In genomic region chr19:48290923-48291700, GRCh38 we compare ENCODE assay signal across 8 cellular contexts. TPM values are rescaled to one million over a fixed set of nuclear protein-coding genes. Genes with fewer than 3 reads are reported as not detected.
DNase-seq lines count a peak whose midpoint lies in the region; ATAC-seq and TF ChIP-seq lines count a peak whose summit lies in the region.

No MANE protein-coding gene starts in this region.

- peak overlapping the region; percentile 69 for H3K18ac ChIP-seq in H9 (ENCODE audit: insufficient read length, low read depth, low read length)
- peak overlapping the region; percentile 11 to 67 for H3K18ac ChIP-seq in mesenchymal stem cell (ENCODE audit: low read depth in 1 of 2, low read length in 2 of 2)

- H2BK15ac ChIP-seq in H9 (ENCODE audit: low read depth, low read length) (no peak overlapping the region), mesenchymal stem cell (ENCODE audit: low read depth, poor library complexity, severe bottlenecking) (no peak overlapping the region)

- H3K4ac ChIP-seq in H9 (ENCODE audit: low read depth, low read length) (no peak overlapping the region), mesenchymal stem cell (ENCODE audit: low read depth in 1 of 2, low read length in 2 of 2) (peak overlapping the region in 1 of 2 experiments; percentile 70)

- H3K4me2 ChIP-seq in H9 (ENCODE audit: insufficient read depth, insufficient read length, low read length), result peak overlapping the region; percentile 96
- H3K4me2 ChIP-seq in mesenchymal stem cell (ENCODE audit: low read length, poor library complexity, severe bottlenecking), result peak overlapping the region; percentile 75

- no peak overlapping the region for H3K27ac ChIP-seq in H9 (ENCODE audit: insufficient read length, low read depth, low read length)
- H3K27ac ChIP-seq in endodermal cell (ENCODE audit: low read depth, low read length), result no peak overlapping the region
- peak overlapping the region; percentile 79 for H3K27ac ChIP-seq in mesenchymal stem cell (ENCODE audit: low read length, poor library complexity, severe bottlenecking)

- H3K36me3 Mint-ChIP-seq in H9 (ENCODE audit: insufficient read depth in 1 of 3, low read depth in 3 of 3) (peaks cover 12 to 28% (median 26%) of the 10 kb centered on the region in 3 experiments), endodermal cell (ENCODE audit: low read depth) (peaks cover 26% of the 10 kb centered on the region)
- H3K36me3 Mint-ChIP-seq in activated CD8-positive, alpha-beta memory T cell treated with anti-CD3 and anti-CD28 coated beads, Interleukin-2, amount 10 ng/mL, durations not matched to agents 7 days and 5 days, result no peaks in the 10 kb centered on the region

- H3K79me1 ChIP-seq in H9 (ENCODE audit: insufficient read depth, low read depth, low read length, poor library complexity, severe bottlenecking) (no peaks in the 10 kb centered on the region), mesenchymal stem cell (replicated peaks; ENCODE audit: low read length, poor library complexity, severe bottlenecking) (no peaks in the 10 kb centered on the region)

- no peak overlapping the region for H4K5ac ChIP-seq in H9 (ENCODE audit: insufficient read length, low read depth, low read length)

- H3K27me3 ChIP-seq in H9 (ENCODE audit: insufficient read depth, low read length), result no peaks in the 10 kb centered on the region
- H3K27me3 ChIP-seq in endodermal cell (ENCODE audit: control insufficient read depth, insufficient read depth, low read length, poor library complexity, severe bottlenecking), result no peaks in the 10 kb centered on the region
- H3K27me3 ChIP-seq in mesenchymal stem cell (ENCODE audit: control insufficient read depth in 1 of 2, insufficient read depth in 1 of 2, low read length in 2 of 2), result peaks cover 0 to 4% of the 10 kb centered on the region in 2 experiments

- H4K8ac ChIP-seq in H9 (replicated peaks; ENCODE audit: insufficient read length, low read depth, low read length) (no peak overlapping the region), mesenchymal stem cell (ENCODE audit: low read length) (peak overlapping the region; percentile 85)

- peak overlapping the region; percentile 92 for H3K14ac ChIP-seq in H9 (ENCODE audit: insufficient read depth, low read length)
- H3K14ac ChIP-seq in mesenchymal stem cell (ENCODE audit: low read length in 2 of 2), result no peak overlapping the region

- peaks cover 20% of the 10 kb centered on the region for H3K36me3 ChIP-seq in endodermal cell (ENCODE audit: control insufficient read depth, insufficient read depth, low read length)
- H3K36me3 ChIP-seq in mesenchymal stem cell (ENCODE audit: control insufficient read depth in 1 of 2, insufficient read depth in 2 of 2, low read depth in 1 of 2, low read length in 2 of 2), result no peaks in the 10 kb centered on the region

- H3K9me3 Mint-ChIP-seq in H9, result peaks cover 0 to 5% of the 10 kb centered on the region in 2 experiments; a peak in 2 of 5 replicates
- no peaks in the 10 kb centered on the region for H3K9me3 Mint-ChIP-seq in activated CD8-positive, alpha-beta memory T cell treated with anti-CD3 and anti-CD28 coated beads, Interleukin-2, amount 10 ng/mL, durations not matched to agents 7 days and 5 days (ENCODE audit: low read depth)
- peaks cover 22% of the 10 kb centered on the region for H3K9me3 Mint-ChIP-seq in endodermal cell

- H3K9ac ChIP-seq in H9 (ENCODE audit: extremely low read depth, insufficient read length, low read length) (peak overlapping the region; percentile 16), endodermal cell (ENCODE audit: extremely low read depth, low read length, poor library complexity, severe bottlenecking) (peak overlapping the region; percentile 53), mesenchymal stem cell (ENCODE audit: low read length) (peak overlapping the region; percentile 84)

- H3K9me3 ChIP-seq in H9 (ENCODE audit: control insufficient read depth, low read depth, low read length), result peaks cover 2% of the 10 kb centered on the region
- H3K9me3 ChIP-seq in endodermal cell (ENCODE audit: control insufficient read depth, low read length), result peaks cover 9% of the 10 kb centered on the region
- peaks cover 9% of the 10 kb centered on the region for H3K9me3 ChIP-seq in mesenchymal stem cell (ENCODE audit: control insufficient read depth, low read length)

- no peaks in the 10 kb centered on the region for H3K79me2 ChIP-seq in H9 (ENCODE audit: insufficient read depth, low read length)

- WGBS in H9 (ENCODE audit: extremely low coverage, insufficient read length, low lambda C conversion rate), result no CpG with 5 or more reads among the region's 46 CpGs
- WGBS in endodermal cell (ENCODE audit: insufficient coverage in 1 of 2, insufficient read length in 1 of 2), 2 experiments, result 1 to 6% methylated on average over 23 to 46 of the region's 46 CpGs
- WGBS in mesenchymal stem cell, result 5% methylated on average over 46 of the region's 46 CpGs

- H3K4me1 Mint-ChIP-seq in H9 (peaks cover 16 to 19% of the 10 kb centered on the region in 2 experiments), endodermal cell (peaks cover 5% of the 10 kb centered on the region)
- H3K4me1 Mint-ChIP-seq in activated CD8-positive, alpha-beta memory T cell treated with anti-CD3 and anti-CD28 coated beads, Interleukin-2, amount 10 ng/mL, durations not matched to agents 7 days and 5 days, result peaks cover 10% of the 10 kb centered on the region

- H3K27ac Mint-ChIP-seq in H9 (peak overlapping the region; percentile 62 to 90 (median 89); a peak in 5 of 7 replicates), endodermal cell (peak overlapping the region; percentile 94)
- no peak overlapping the region for H3K27ac Mint-ChIP-seq in activated CD8-positive, alpha-beta memory T cell treated with anti-CD3 and anti-CD28 coated beads, Interleukin-2, amount 10 ng/mL, durations not matched to agents 7 days and 5 days

- no peak overlapping the region for H3K23ac ChIP-seq in H9 (ENCODE audit: insufficient read length, low read depth, low read length)
- H3K23ac ChIP-seq in mesenchymal stem cell (ENCODE audit: low read length in 2 of 2), result peak overlapping the region in 1 of 2 experiments; percentile 48

- H3K23me2 ChIP-seq in H9 (ENCODE audit: insufficient read length, low read depth, low read length, poor library complexity, severe bottlenecking), result peaks cover 6% of the 10 kb centered on the region

- TF ChIP-seq CTCF in AG10803 (conservative IDR thresholded peaks at IDR 0.05; ENCODE audit: low read length) (peak; percentile 96), H9 (conservative IDR thresholded peaks at IDR 0.05) (peak; percentile 99), endodermal cell (conservative IDR thresholded peaks at IDR 0.05) (peak; percentile 97)

- H3K56ac ChIP-seq in H9 (ENCODE audit: insufficient read length, low read depth, low read length), result no peak overlapping the region

- no peaks in the 10 kb centered on the region for H4K20me1 ChIP-seq in H9 (ENCODE audit: control insufficient read depth, insufficient read depth, insufficient read length)

- no peak overlapping the region for H3T11ph ChIP-seq in H9 (ENCODE audit: low read length)

- peak overlapping the region; percentile 64 for H3K4me3 ChIP-seq in AG10803 (ENCODE audit: low read length)
- H3K4me3 ChIP-seq in endodermal cell (ENCODE audit: low read length), result peak overlapping the region; percentile 78
- peak overlapping the region; percentile 21 to 86 for H3K4me3 ChIP-seq in mesenchymal stem cell (ENCODE audit: insufficient read depth in 1 of 2, low read depth in 1 of 2, low read length in 2 of 2)

- H2AK5ac ChIP-seq in H9 (ENCODE audit: insufficient read length, low read length), result no peak overlapping the region
- H2AK5ac ChIP-seq in mesenchymal stem cell (ENCODE audit: low read length, severe bottlenecking), result no peak overlapping the region

- H4K91ac ChIP-seq in H9 (ENCODE audit: insufficient read length, low read depth, low read length), result no peak overlapping the region
- H4K91ac ChIP-seq in mesenchymal stem cell (ENCODE audit: low read length), result no peak overlapping the region

- peak; percentile 85 for ATAC-seq in activated CD8-positive, alpha-beta memory T cell treated with anti-CD3 and anti-CD28 coated beads, Interleukin-2, amount 10 ng/mL, durations not matched to agents 7 days and 5 days
- ATAC-seq in GM21737 (IDR thresholded peaks at IDR 0.05; ENCODE audit: unreplicated experiment), result no peak

- H3K4me1 ChIP-seq in H9 (ENCODE audit: insufficient read depth, low read length) (no peaks in the 10 kb centered on the region; the same call in 1 of the 2 replicates), endodermal cell (ENCODE audit: control insufficient read depth, insufficient read depth, low read length) (no peaks in the 10 kb centered on the region), mesenchymal stem cell (ENCODE audit: control insufficient read depth, insufficient read depth, low read depth, low read length) (peaks cover 7% of the 10 kb centered on the region)

- H3K27me3 Mint-ChIP-seq in H9 (ENCODE audit: low read depth), result no peaks in the 10 kb centered on the region
- H3K27me3 Mint-ChIP-seq in activated CD8-positive, alpha-beta memory T cell treated with anti-CD3 and anti-CD28 coated beads, Interleukin-2, amount 10 ng/mL, durations not matched to agents 7 days and 5 days, result peaks cover 6% of the 10 kb centered on the region
- H3K27me3 Mint-ChIP-seq in endodermal cell (ENCODE audit: insufficient read depth), result peaks cover 48% of the 10 kb centered on the region

- CTCF ChIA-PET in activated CD8-positive, alpha-beta memory T cell treated with anti-CD3 and anti-CD28 coated beads, Interleukin-2, amount 10 ng/mL, durations not matched to agents 7 days and 5 days (lab: Charles Lee), result interaction anchor here (0.6 to 6.9 kb wide), 11 partner anchors 10 to 293 kb away, joined by 3 to 41 read pairs (median 4); partner anchors contain the start of gene KDELR1

- H2BK20ac ChIP-seq in H9 (ENCODE audit: low read depth, low read length, poor library complexity, severe bottlenecking), result no peak overlapping the region

- peak; percentile 78 for DNase-seq in AG10803 (ENCODE audit: low read depth)
- peak; percentile 88 for DNase-seq in H9
- DNase-seq in NCI-H82 (lab: John Stamatoyannopoulos, UW), result peak; percentile 85
- DNase-seq in activated CD8-positive, alpha-beta memory T cell treated with anti-CD3 and anti-CD28 coated beads, Interleukin-2, amount 10 ng/mL, durations not matched to agents 7 days and 5 days, result peak; percentile 59
- peak; percentile 95 for DNase-seq in endodermal cell
- DNase-seq in mesenchymal stem cell, result peak; percentile 86
- DNase-seq in stimulated activated CD8-positive, alpha-beta memory T cell treated with anti-CD3 and anti-CD28 coated beads, Interleukin-12 subunit alpha, Interleukin-12 subunit beta, amount 100 ng/mL, for 1 hour (ENCODE audit: low read depth), result peak; percentile 47

- H2BK120ac ChIP-seq in H9 (ENCODE audit: low read depth, low read length, poor library complexity, severe bottlenecking), result no peak overlapping the region
- no peak overlapping the region for H2BK120ac ChIP-seq in mesenchymal stem cell (ENCODE audit: low read depth, low read length)

- H2AFZ ChIP-seq in H9 (ENCODE audit: low read length), result no peak overlapping the region
- peak overlapping the region; percentile 59 for H2AFZ ChIP-seq in mesenchymal stem cell (ENCODE audit: low read depth, low read length)

- H2BK12ac ChIP-seq in H9 (ENCODE audit: insufficient read length, low read depth, low read length) (no peak overlapping the region), mesenchymal stem cell (ENCODE audit: low read length in 2 of 2) (no peak overlapping the region)

- H3K4me3 Mint-ChIP-seq in H9 (peak overlapping the region; percentile 61 to 83), endodermal cell (peak overlapping the region; percentile 49)
- peak overlapping the region; percentile 58 for H3K4me3 Mint-ChIP-seq in activated CD8-positive, alpha-beta memory T cell treated with anti-CD3 and anti-CD28 coated beads, Interleukin-2, amount 10 ng/mL, durations not matched to agents 7 days and 5 days

- H2BK5ac ChIP-seq in H9 (ENCODE audit: insufficient read length, low read length), result no peak overlapping the region
- no peak overlapping the region for H2BK5ac ChIP-seq in mesenchymal stem cell (ENCODE audit: low read depth, low read length, poor library complexity, severe bottlenecking)

RNA-seq across cellular contexts. Expression of gene ZNF114, which starts 21.2 kb away (rescaled TPM):
- total RNA-seq in H9 (2021), result 20.2 and 20.3 TPM in 2 replicates
- under 1 TPM; 0.26 to 0.68 TPM for total RNA-seq in activated CD8-positive, alpha-beta memory T cell treated with anti-CD3 and anti-CD28 coated beads, Interleukin-2, amount 10 ng/mL, durations not matched to agents 7 days and 5 days
- 10 to 100 TPM; 10.6 to 14.6 TPM for total RNA-seq in endodermal cell
- polyA plus RNA-seq in endodermal cell (2013, experiment 1 of 2), result 7.0 TPM
- 4.9 TPM for polyA plus RNA-seq in endodermal cell (2013, experiment 2 of 2)
- polyA plus RNA-seq in mesenchymal stem cell (2013, experiment 1 of 2), result 0.43 TPM
- polyA plus RNA-seq in mesenchymal stem cell (2013, experiment 2 of 2), result 0.42 TPM

RNA-seq across cellular contexts. Expression of gene EMP3, which starts 34.2 kb away (rescaled TPM):
- total RNA-seq in H9 (2021) (9.6 and 13.2 TPM in 2 replicates), endodermal cell (1 to 10 TPM; 3.5 TPM)
- 100 to 1,000 TPM; 291 to 294 TPM for total RNA-seq in activated CD8-positive, alpha-beta memory T cell treated with anti-CD3 and anti-CD28 coated beads, Interleukin-2, amount 10 ng/mL, durations not matched to agents 7 days and 5 days
- 38.7 TPM for polyA plus RNA-seq in endodermal cell (2013, experiment 1 of 2)
- 37.9 TPM for polyA plus RNA-seq in endodermal cell (2013, experiment 2 of 2)
- 450 TPM for polyA plus RNA-seq in mesenchymal stem cell (2013, experiment 1 of 2)
- polyA plus RNA-seq in mesenchymal stem cell (2013, experiment 2 of 2), result 450 TPM

RNA-seq across cellular contexts. Expression of gene CARD8, which starts 35.4 kb away (rescaled TPM):
- total RNA-seq in H9 (2021) (20.3 and 21.0 TPM in 2 replicates), endodermal cell (10 to 100 TPM; 34.0 to 44.6 TPM)
- 100 to 1,000 TPM; 182 to 219 TPM for total RNA-seq in activated CD8-positive, alpha-beta memory T cell treated with anti-CD3 and anti-CD28 coated beads, Interleukin-2, amount 10 ng/mL, durations not matched to agents 7 days and 5 days
- polyA plus RNA-seq in endodermal cell (2013, experiment 1 of 2), result 29.4 TPM
- 28.4 TPM for polyA plus RNA-seq in endodermal cell (2013, experiment 2 of 2)
- polyA plus RNA-seq in mesenchymal stem cell (2013, experiment 1 of 2), result 29.2 TPM
- 28.7 TPM for polyA plus RNA-seq in mesenchymal stem cell (2013, experiment 2 of 2)

Comparison
In these comparisons a context has a peak if more than half of its experiments do, and no peak if none do; other contexts are left out.
1. H3K9ac ChIP-seq: peak in every context shown above with its lines; median percentile 84 in mesenchymal stem cell; 53 in endodermal cell; 16 in H9.
2. RNA of gene ZNF114, which starts 21.2 kb away (total RNA-seq): 20.2 to 20.3 TPM in H9 and 10.6 to 14.6 TPM in endodermal cell; 0.26 to 0.68 TPM in activated CD8-positive, alpha-beta memory T cell treated with anti-CD3 and anti-CD28 coated beads, Interleukin-2, amount 10 ng/mL, durations not matched to agents 7 days and 5 days; every median in the first group is over 4 times any median in the second.
3. RNA of gene EMP3, which starts 34.2 kb away (total RNA-seq): 291 to 294 TPM in activated CD8-positive, alpha-beta memory T cell treated with anti-CD3 and anti-CD28 coated beads, Interleukin-2, amount 10 ng/mL, durations not matched to agents 7 days and 5 days; 9.6 to 13.2 TPM in H9 and 3.5 TPM in endodermal cell; every median in the first group is over 10 times any median in the second.
4. Peak in every context shown above with its lines, with median percentiles within 50 percentile points of each other: DNase-seq, H3K4me3 ChIP-seq, CTCF ChIP-seq and H3K4me3 Mint-ChIP-seq.